In the genomic region with DNA sequence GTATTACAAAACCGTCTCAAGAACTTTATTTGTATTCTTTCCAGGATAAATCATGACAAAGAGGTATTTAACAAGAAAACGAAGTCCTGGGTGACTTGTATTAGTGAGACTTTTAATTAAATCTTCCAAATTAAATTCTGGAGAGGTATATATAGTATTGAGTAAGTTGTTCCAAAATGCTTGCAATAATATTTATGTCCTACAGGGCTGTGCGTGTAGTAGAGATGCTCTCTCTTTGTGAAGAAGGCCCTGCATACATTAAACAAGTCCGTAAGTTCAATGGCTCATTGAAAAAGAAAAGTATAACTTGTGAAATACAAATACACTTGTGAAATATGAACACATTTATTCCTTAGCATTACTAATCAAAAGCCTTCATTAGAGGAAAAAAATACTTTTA, we compare ENCODE assay signal across 27 cellular contexts.
"Had no signal": no experiment of that assay in that cellular context is flagged by ENCODE, and none has a peak within 500 bp of the region (broad histone marks: within the 10 kb centered on the region; RNA-seq: fewer than 3 reads in every experiment).

No MANE protein-coding gene starts in this region.

- H3K4me3 Mint-ChIP-seq: activated naive CD4-positive, alpha-beta T cell treated with anti-CD3 and anti-CD28 coated beads, Interleukin-2, amount 50 U/mL, for 24 hours; activated naive CD8-positive, alpha-beta T cell treated with anti-CD3 and anti-CD28 coated beads, Interleukin-2, amount 50 U/mL, for 24 hours; activated T-helper 17 cell treated with anti-CD3 and anti-CD28 coated beads, Interleukin-2, amount 50 U/mL, for 72 hours; dendritic cell treated with granulocyte-macrophage colony-stimulating factor and Interleukin-4, amounts not matched to agents 40 ng/mL and 50 ng/mL, for 4 days; naive thymus-derived CD8-positive, alpha-beta T cell; neural progenitor cell; stimulated activated naive B cell treated with anti-CD40 and anti-IgM and Interleukin-4, amounts not matched to agents 10 μg/mL and 1 μg/mL and 100 μg/mL, for 72 hours had no signal

- H3K4me3 ChIP-seq: left lung, lower lobe of right lung, neural progenitor cell, psoas muscle, sigmoid colon, suprapubic skin, tibial artery had no signal

- H3K9me3 Mint-ChIP-seq: dendritic cell treated with granulocyte-macrophage colony-stimulating factor and Interleukin-4, amounts not matched to agents 40 ng/mL and 50 ng/mL, for 4 days had no signal

- H3K79me2 ChIP-seq: parathyroid adenoma had no signal

- H3K27me3 ChIP-seq: left lung, neural progenitor cell, sigmoid colon, suprapubic skin, tibial artery had no signal

- H3K4me1 ChIP-seq: lower lobe of right lung, parathyroid adenoma, psoas muscle, tibial artery had no signal

- H3K27ac ChIP-seq: left lung, lower lobe of right lung, neural progenitor cell, parathyroid adenoma, psoas muscle, sigmoid colon, suprapubic skin, tibial artery, WERI-Rb-1 had no signal

- H3K36me3 ChIP-seq: left lung, lower lobe of right lung, neural progenitor cell, sigmoid colon, suprapubic skin, tibial artery, WERI-Rb-1 had no signal

- H3K9ac ChIP-seq: neural progenitor cell, parathyroid adenoma had no signal

- H3K4me1 Mint-ChIP-seq: activated naive CD4-positive, alpha-beta T cell treated with anti-CD3 and anti-CD28 coated beads, Interleukin-2, amount 50 U/mL, for 24 hours; activated T-helper 17 cell treated with anti-CD3 and anti-CD28 coated beads, Interleukin-2, amount 50 U/mL, for 72 hours had no signal

- ATAC-seq: activated CD4-positive, CD25-positive, alpha-beta regulatory T cell treated with anti-CD3 and anti-CD28 coated beads, Interleukin-2, amount 50 U/mL, for 24 hours; activated naive CD8-positive, alpha-beta T cell treated with anti-CD3 and anti-CD28 coated beads, Interleukin-2, amount 50 U/mL, for 24 hours; activated T-helper 17 cell treated with anti-CD3 and anti-CD28 coated beads, Interleukin-2, amount 50 U/mL, for 72 hours; left lung; lower lobe of right lung; naive thymus-derived CD8-positive, alpha-beta T cell; psoas muscle; stimulated activated naive B cell treated with anti-CD40 and anti-IgM and Interleukin-4, amounts not matched to agents 10 μg/mL and 1 μg/mL and 100 μg/mL, for 72 hours had no signal

- H3K27me3 Mint-ChIP-seq: activated naive CD4-positive, alpha-beta T cell treated with anti-CD3 and anti-CD28 coated beads, Interleukin-2, amount 50 U/mL, for 24 hours; activated naive CD8-positive, alpha-beta T cell treated with anti-CD3 and anti-CD28 coated beads, Interleukin-2, amount 50 U/mL, for 24 hours; activated T-helper 17 cell treated with anti-CD3 and anti-CD28 coated beads, Interleukin-2, amount 50 U/mL, for 72 hours; dendritic cell treated with granulocyte-macrophage colony-stimulating factor and Interleukin-4, amounts not matched to agents 40 ng/mL and 50 ng/mL, for 4 days; naive thymus-derived CD8-positive, alpha-beta T cell; stimulated activated naive B cell treated with anti-CD40 and anti-IgM and Interleukin-4, amounts not matched to agents 10 μg/mL and 1 μg/mL and 100 μg/mL, for 72 hours had no signal

- H3K9me3 ChIP-seq: left lung, lower lobe of right lung, psoas muscle, sigmoid colon, suprapubic skin, tibial artery had no signal

- H3K27ac Mint-ChIP-seq: activated naive CD4-positive, alpha-beta T cell treated with anti-CD3 and anti-CD28 coated beads, Interleukin-2, amount 50 U/mL, for 24 hours; activated naive CD8-positive, alpha-beta T cell treated with anti-CD3 and anti-CD28 coated beads, Interleukin-2, amount 50 U/mL, for 24 hours; activated T-helper 17 cell treated with anti-CD3 and anti-CD28 coated beads, Interleukin-2, amount 50 U/mL, for 72 hours; dendritic cell treated with granulocyte-macrophage colony-stimulating factor and Interleukin-4, amounts not matched to agents 40 ng/mL and 50 ng/mL, for 4 days; naive thymus-derived CD8-positive, alpha-beta T cell; neural progenitor cell had no signal

- H3K4me2 ChIP-seq: neural progenitor cell had no signal

- H3K36me3 Mint-ChIP-seq: activated naive CD4-positive, alpha-beta T cell treated with anti-CD3 and anti-CD28 coated beads, Interleukin-2, amount 50 U/mL, for 24 hours; naive thymus-derived CD8-positive, alpha-beta T cell; neural progenitor cell had no signal

- DNase-seq: activated CD4-positive, alpha-beta T cell treated with anti-CD3 and anti-CD28 coated beads for 48 hours; activated CD4-positive, alpha-beta T cell treated with anti-CD3 and anti-CD28 coated beads, Interleukin-2, amount 50 U/mL, for 48 hours; activated CD8-positive, alpha-beta memory T cell treated with anti-CD3 and anti-CD28 coated beads, Interleukin-2, amount 50 U/mL, for 4 hours; activated naive CD8-positive, alpha-beta T cell treated with anti-CD3 and anti-CD28 coated beads, Interleukin-2, amount 50 U/mL, for 24 hours; activated T-cell treated with anti-CD3 and anti-CD28 coated beads, Interleukin-2, amount 50 U/mL, for 1 hour; amygdala; caudate nucleus; glutamatergic neuron; left lung; lower lobe of right lung; mesenchymal stem cell; naive thymus-derived CD8-positive, alpha-beta T cell; occipital lobe; psoas muscle; sigmoid colon; small intestine; stimulated activated CD4-positive, alpha-beta T cell treated with anti-CD3 and anti-CD28 coated beads, Interleukin-4, amount 100 ng/mL, for 4 hours; stimulated activated naive B cell treated with anti-CD40 and anti-IgM and Interleukin-4, amounts not matched to agents 10 μg/mL and 1 μg/mL and 100 μg/mL, for 72 hours; tibial artery; WERI-Rb-1 had no signal

- H2AFZ ChIP-seq: neural progenitor cell, parathyroid adenoma had no signal
